ENCODE assay signal across 1 cellular context in genomic region chr3:81521855-81522254, GRCh38.
TF ChIP-seq lines count a peak whose summit lies in the region.

No MANE protein-coding gene starts in this region.

TF ChIP-seq in SK-N-SH treated with all-trans-retinoic acid at 6 μM for 48 hours, 23 proteins besides CTCF, POLR2A, EP300 and RAD21 (continued from another document):
- TF ChIP-seq CSRNP3 (CRISPR knock-in tag; IDR thresholded peaks at IDR 0.05) (0 out of 2 replicates have a peak, but pooled peaks have one; percentile 31), TCF4 (CRISPR knock-in tag; IDR thresholded peaks at IDR 0.05; ENCODE audit: borderline replicate concordance) (peak; percentile 29; the same call in 1 of the 2 replicates)
